20 cellular contexts compared by ENCODE assay signal in genomic region chr9:69045821-69046220, GRCh38. TPM values are rescaled to one million over a fixed set of nuclear protein-coding genes. Genes with fewer than 3 reads are reported as not detected.
DNase-seq lines count a peak whose midpoint lies in the region; ATAC-seq and TF ChIP-seq lines count a peak whose summit lies in the region.
"Had no signal": no experiment of that assay in that cellular context is flagged by ENCODE, and none has a peak within 500 bp of the region (broad histone marks: within the 10 kb centered on the region; RNA-seq: fewer than 3 reads in every experiment).

No MANE protein-coding gene starts in this region.

- no peak overlapping the region for H3K4me3 Mint-ChIP-seq in activated CD4-positive, alpha-beta memory T cell treated with anti-CD3 and anti-CD28 coated beads, Interleukin-2, amount 10 ng/mL, durations not matched to agents 7 days and 5 days
- no peak overlapping the region for H3K4me3 Mint-ChIP-seq in activated CD4-positive, alpha-beta memory T cell treated with anti-CD3 and anti-CD28 coated beads for 36 hours
- H3K4me3 Mint-ChIP-seq in WTC11 (no peak overlapping the region), memory B cell (no peak overlapping the region)
- H3K4me3 Mint-ChIP-seq: CD4-positive, CD25-positive, alpha-beta regulatory T cell had no signal

- peak overlapping the region; percentile 12 for H3K27ac Mint-ChIP-seq in activated CD4-positive, alpha-beta memory T cell treated with anti-CD3 and anti-CD28 coated beads, Interleukin-2, amount 10 ng/mL, durations not matched to agents 7 days and 5 days
- no peak overlapping the region for H3K27ac Mint-ChIP-seq in activated CD4-positive, alpha-beta memory T cell treated with anti-CD3 and anti-CD28 coated beads for 36 hours
- peak overlapping the region; percentile 27 for H3K27ac Mint-ChIP-seq in WTC11
- peak overlapping the region; percentile 11 for H3K27ac Mint-ChIP-seq in memory B cell

- H3K4me3 ChIP-seq in H7 (ENCODE audit: insufficient read depth, low read depth, low read length) = no peak overlapping the region
- H3K4me3 ChIP-seq: PC-9, SJSA1 had no signal

- no peak for DNase-seq in activated CD4-positive, alpha-beta memory T cell treated with anti-CD3 and anti-CD28 coated beads, Interleukin-2, amount 10 ng/mL, durations not matched to agents 7 days and 5 days
- no peak for DNase-seq in activated CD4-positive, alpha-beta memory T cell treated with anti-CD3 and anti-CD28 coated beads for 36 hours
- DNase-seq in H7 (peak; percentile 42), WTC11 (ENCODE audit: low spot score) (no peak), memory B cell (ENCODE audit: low spot score in 2 of 2) (no peak), NCI-H146 treated with DMSO at 0.1 percent for 48 hours (lab: John Stamatoyannopoulos, UW; ENCODE audit: unreplicated experiment) (no peak), SHP77 treated with DMSO at 0.1 percent for 48 hours (lab: John Stamatoyannopoulos, UW) (no peak)
- DNase-seq: CD4-positive, CD25-positive, alpha-beta regulatory T cell; COR-L47; DMS 273 treated with DMSO at 0.1 percent for 48 hours; DND-41; IMR-90; NCI-H1417 treated with DMSO at 0.1 percent for 48 hours; NCI-H1930; NCI-H345; NCI-H524 treated with DMSO at 0.1 percent for 48 hours; PC-9 had no signal

- POLR2A ChIA-PET in activated CD4-positive, alpha-beta memory T cell treated with anti-CD3 and anti-CD28 coated beads, Interleukin-2, amount 10 ng/mL, durations not matched to agents 7 days and 5 days (lab: Charles Lee) = interaction anchor here (3.8 kb wide), 1 partner anchor 10 kb away, joined by 20 read pairs; the partner anchor contains the start of gene FXN
- POLR2A ChIA-PET in activated CD4-positive, alpha-beta memory T cell treated with anti-CD3 and anti-CD28 coated beads for 36 hours (lab: Charles Lee) = no interaction called here
- POLR2A ChIA-PET in WTC11 (lab: Charles Lee) = interaction anchor here (0.7 kb wide), 1 partner anchor 396 kb away, joined by 3 read pairs; no protein-coding TSS in a partner anchor

- ATAC-seq in WTC11 (no peak), memory B cell (ENCODE audit: low read depth) (no peak), HG03571 (IDR thresholded peaks at IDR 0.05; ENCODE audit: unreplicated experiment) (no peak)

- no peak for TF ChIP-seq CTCF in WTC11 (IDR thresholded peaks at IDR 0.05)

- CTCF ChIA-PET in activated CD4-positive, alpha-beta memory T cell treated with anti-CD3 and anti-CD28 coated beads, Interleukin-2, amount 10 ng/mL, durations not matched to agents 7 days and 5 days (lab: Charles Lee) = interaction anchor here (0.7 to 2.6 kb wide), 5 partner anchors 9 to 112 kb away, joined by 3 to 16 read pairs (median 4); partner anchors contain the start of gene FXN
- CTCF ChIA-PET in activated CD4-positive, alpha-beta memory T cell treated with anti-CD3 and anti-CD28 coated beads for 36 hours (lab: Charles Lee) = interaction anchor here (0.8 to 2.5 kb wide), 4 partner anchors 8 to 148 kb away, joined by 4 to 12 read pairs (median 6); partner anchors contain the start of gene FXN
- CTCF ChIA-PET in WTC11 (lab: Charles Lee) = interaction anchor here (0.9 to 2.5 kb wide), 4 partner anchors 9 to 147 kb away, joined by 3 to 7 read pairs (median 4); partner anchors contain the start of gene FXN

- intact Hi-C loops in activated CD4-positive, alpha-beta memory T cell treated with anti-CD3 and anti-CD28 coated beads for 36 hours (cut with micrococcal nuclease) = no loop called here

- no peaks in the 10 kb centered on the region for H3K9me3 Mint-ChIP-seq in activated CD4-positive, alpha-beta memory T cell treated with anti-CD3 and anti-CD28 coated beads, Interleukin-2, amount 10 ng/mL, durations not matched to agents 7 days and 5 days
- H3K9me3 Mint-ChIP-seq in activated CD4-positive, alpha-beta memory T cell treated with anti-CD3 and anti-CD28 coated beads for 36 hours = no peaks in the 10 kb centered on the region
- H3K9me3 Mint-ChIP-seq in WTC11 (no peaks in the 10 kb centered on the region), memory B cell (peaks cover 2% of the 10 kb centered on the region)
- H3K9me3 Mint-ChIP-seq: CD4-positive, CD25-positive, alpha-beta regulatory T cell had no signal

- H3K36me3 ChIP-seq in H7 (replicated peaks; ENCODE audit: control insufficient read depth, insufficient read depth, low read length) = peaks cover 8% of the 10 kb centered on the region

- H3K36me3 Mint-ChIP-seq in activated CD4-positive, alpha-beta memory T cell treated with anti-CD3 and anti-CD28 coated beads, Interleukin-2, amount 10 ng/mL, durations not matched to agents 7 days and 5 days (ENCODE audit: low read depth) = peaks cover 36% of the 10 kb centered on the region
- peaks cover 3% of the 10 kb centered on the region for H3K36me3 Mint-ChIP-seq in activated CD4-positive, alpha-beta memory T cell treated with anti-CD3 and anti-CD28 coated beads for 36 hours
- H3K36me3 Mint-ChIP-seq in WTC11 (peaks cover 31% of the 10 kb centered on the region), memory B cell (peaks cover 23% of the 10 kb centered on the region)

- H3K27me3 Mint-ChIP-seq in activated CD4-positive, alpha-beta memory T cell treated with anti-CD3 and anti-CD28 coated beads, Interleukin-2, amount 10 ng/mL, durations not matched to agents 7 days and 5 days = no peaks in the 10 kb centered on the region
- no peaks in the 10 kb centered on the region for H3K27me3 Mint-ChIP-seq in activated CD4-positive, alpha-beta memory T cell treated with anti-CD3 and anti-CD28 coated beads for 36 hours
- H3K27me3 Mint-ChIP-seq in WTC11 (ENCODE audit: low read depth) (no peaks in the 10 kb centered on the region), memory B cell (no peaks in the 10 kb centered on the region)
- H3K27me3 Mint-ChIP-seq: CD4-positive, CD25-positive, alpha-beta regulatory T cell had no signal

- H3K4me1 Mint-ChIP-seq in activated CD4-positive, alpha-beta memory T cell treated with anti-CD3 and anti-CD28 coated beads, Interleukin-2, amount 10 ng/mL, durations not matched to agents 7 days and 5 days = peaks cover 48% of the 10 kb centered on the region
- H3K4me1 Mint-ChIP-seq in activated CD4-positive, alpha-beta memory T cell treated with anti-CD3 and anti-CD28 coated beads for 36 hours (ENCODE audit: low read depth) = peaks cover 10% of the 10 kb centered on the region
- H3K4me1 Mint-ChIP-seq in WTC11 (peaks cover 43% of the 10 kb centered on the region), memory B cell (peaks cover 13% of the 10 kb centered on the region)

- no peaks in the 10 kb centered on the region for H3K27me3 ChIP-seq in H7 (ENCODE audit: control insufficient read depth, insufficient read depth, low read length)
- H3K27me3 ChIP-seq: SJSA1 had no signal

TF ChIP-seq in WTC11, 78 proteins besides CTCF, POLR2A, EP300 and RAD21 (continues in another document):
- TF ChIP-seq, protein P1, sequence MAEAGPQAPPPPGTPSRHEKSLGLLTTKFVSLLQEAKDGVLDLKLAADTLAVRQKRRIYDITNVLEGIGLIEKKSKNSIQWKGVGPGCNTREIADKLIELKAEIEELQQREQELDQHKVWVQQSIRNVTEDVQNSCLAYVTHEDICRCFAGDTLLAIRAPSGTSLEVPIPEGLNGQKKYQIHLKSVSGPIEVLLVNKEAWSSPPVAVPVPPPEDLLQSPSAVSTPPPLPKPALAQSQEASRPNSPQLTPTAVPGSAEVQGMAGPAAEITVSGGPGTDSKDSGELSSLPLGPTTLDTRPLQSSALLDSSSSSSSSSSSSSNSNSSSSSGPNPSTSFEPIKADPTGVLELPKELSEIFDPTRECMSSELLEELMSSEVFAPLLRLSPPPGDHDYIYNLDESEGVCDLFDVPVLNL (CRISPR knock-in tag; IDR thresholded peaks at IDR 0.05; ENCODE audit: borderline replicate concordance, low read depth) = no peak
- TF ChIP-seq RELA (CRISPR knock-in tag; IDR thresholded peaks at IDR 0.05; ENCODE audit: borderline replicate concordance) (no peak), ZNF532 (CRISPR knock-in tag; IDR thresholded peaks at IDR 0.05; ENCODE audit: borderline replicate concordance) (no peak)

RNA-seq across cellular contexts. Expression of gene FXN, which starts 10.3 kb away (rescaled TPM):
- 10 to 100 TPM; 21.8 to 22.5 TPM for total RNA-seq in activated CD4-positive, alpha-beta memory T cell treated with anti-CD3 and anti-CD28 coated beads, Interleukin-2, amount 10 ng/mL, durations not matched to agents 7 days and 5 days
- 10 to 100 TPM; 14.1 to 15.2 TPM for total RNA-seq in activated CD4-positive, alpha-beta memory T cell treated with anti-CD3 and anti-CD28 coated beads for 36 hours
- 9.3 and 10.0 TPM in 2 replicates for total RNA-seq in H7 (2014; rRNA removed; shearing (Covaris generic))
- 28.7 to 30.6 TPM (median 29.4 TPM) in 3 replicates for total RNA-seq in WTC11 (2021)

RNA-seq across cellular contexts. Expression of gene PRKACG, which starts 31.9 kb away (rescaled TPM):
- total RNA-seq in activated CD4-positive, alpha-beta memory T cell treated with anti-CD3 and anti-CD28 coated beads, Interleukin-2, amount 10 ng/mL, durations not matched to agents 7 days and 5 days = not detected
- total RNA-seq in activated CD4-positive, alpha-beta memory T cell treated with anti-CD3 and anti-CD28 coated beads for 36 hours = not detected
- not detected in 2 replicates for total RNA-seq in H7 (2014; rRNA removed; shearing (Covaris generic))
- not detected in 3 replicates for total RNA-seq in WTC11 (2021)
- total RNA-seq: CD4-positive, CD25-positive, alpha-beta regulatory T cell; IMR-90; MCF 10A; PC-9; SJSA1 had no signal
